Comparison of ENCODE assay signal across 13 cellular contexts in the genomic region with DNA sequence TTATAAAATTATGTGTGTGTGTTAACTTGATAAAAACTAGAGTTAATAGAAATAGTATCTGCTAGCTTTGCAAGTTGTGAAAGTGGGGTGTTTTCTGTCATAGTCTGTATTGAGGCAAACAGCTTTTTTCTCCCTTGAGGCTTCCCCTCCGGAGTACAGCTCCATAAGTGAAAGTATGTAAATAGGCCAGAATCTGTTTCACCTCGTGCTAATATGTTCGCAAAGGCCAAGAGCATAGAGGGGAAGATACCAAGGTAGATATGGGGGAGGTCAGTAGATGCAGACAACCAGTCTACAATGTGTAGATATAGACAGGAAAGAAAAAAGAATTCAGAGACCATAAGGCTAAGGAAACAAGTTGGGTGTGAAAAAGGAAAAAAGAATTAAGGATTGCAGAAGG.
A peak's percentile ranks its signal among the peaks of the same experiment; 100 is the strongest.
DNase-seq lines count a peak whose midpoint lies in the region; ATAC-seq and TF ChIP-seq lines count a peak whose summit lies in the region.
"Had no signal": no experiment of that assay in that cellular context is flagged by ENCODE, and none has a peak within 500 bp of the region (broad histone marks: within the 10 kb centered on the region; RNA-seq: fewer than 3 reads in every experiment).

No MANE protein-coding gene starts in this region.

- no peak overlapping the region for H3K27ac ChIP-seq in spleen

- H3K4me1 Mint-ChIP-seq in Caco-2 (ENCODE audit: low read depth, unreplicated experiment): peaks cover 14% of the 10 kb centered on the region

- POLR2A ChIA-PET in Caco-2 (lab: Charles Lee): no interaction called here

- no peak for TF ChIP-seq POLR2A in spleen (IDR thresholded peaks at IDR 0.05)

- peak; percentile 28 for DNase-seq in GM06990 (ENCODE audit: extremely low read depth, insufficient read length)
- peak; percentile 5 for DNase-seq in GM19238 (ENCODE audit: insufficient read length, low spot score)
- no peak for DNase-seq in spleen
- no peak for DNase-seq in NCI-H510A treated with DMSO at 0.1 percent for 48 hours (lab: John Stamatoyannopoulos, UW)
- no peak for DNase-seq in Caco-2
- no peak for DNase-seq in iPS-NIHi7 (ENCODE audit: extremely low spot score)
- DNase-seq: central memory CD4-positive, alpha-beta T cell; NCI-H2171; stimulated activated CD4-positive, alpha-beta T cell treated with anti-CD3 and anti-CD28 coated beads, Interleukin-4, amount 100 ng/mL, for 24 hours; substantia nigra had no signal

- peaks cover 0 to 9% (median 0%) of the 10 kb centered on the region in 6 donors for H3K4me1 ChIP-seq in spleen
- H3K4me1 ChIP-seq in Caco-2: peaks cover 11% of the 10 kb centered on the region

- H3K36me3 ChIP-seq in GM06990 (ENCODE audit: control insufficient read depth, insufficient read depth, low read length) (no peaks in the 10 kb centered on the region), spleen (peaks cover 0 to 37% (median 13%) of the 10 kb centered on the region in 6 donors), Caco-2 (ENCODE audit: control insufficient read depth, insufficient read depth, low read length) (no peaks in the 10 kb centered on the region)

- intact Hi-C loops in spleen (cut with DNase I; ENCODE audit: low total_unique reads): no loop called here
- intact Hi-C loops in Caco-2 (cut with micrococcal nuclease; ENCODE audit: unreplicated experiment): no loop called here

- H3K4me3 ChIP-seq in GM06990 (replicated peaks; ENCODE audit: low read depth, low read length) (no peak overlapping the region), spleen (no peak overlapping the region), Caco-2 (ENCODE audit: low read depth, low read length) (no peak overlapping the region)

- 68 to 82% (median 75%) methylated on average over 3 of the region's 3 CpGs for WGBS in spleen, 5 donors

- peak; percentile 64 for ATAC-seq in HG02623 (IDR thresholded peaks at IDR 0.05; ENCODE audit: unreplicated experiment)
- peak; percentile 68 for ATAC-seq in HG03469 (IDR thresholded peaks at IDR 0.05; ENCODE audit: unreplicated experiment)
- ATAC-seq: HCT116 had no signal

- H3K27ac Mint-ChIP-seq in Caco-2 (ENCODE audit: unreplicated experiment): no peak overlapping the region

- CTCF ChIA-PET in Caco-2 (lab: Charles Lee): interaction anchor here (1.1 kb wide), 1 partner anchor 107 kb away, joined by 3 read pairs; no protein-coding TSS in a partner anchor

- no peaks in the 10 kb centered on the region for H3K27me3 Mint-ChIP-seq in Caco-2 (ENCODE audit: insufficient read depth, unreplicated experiment)

- TF ChIP-seq CTCF in GM06990 (IDR thresholded peaks at IDR 0.05; ENCODE audit: insufficient read depth, low read length, poor library complexity, severe bottlenecking) (no peak), spleen (IDR thresholded peaks at IDR 0.05 in 8 of 11, conservative IDR thresholded peaks at IDR 0.05 in 3 of 11) (no peak), Caco-2 (IDR thresholded peaks at IDR 0.05; ENCODE audit: insufficient read depth in 1 of 2, low read depth in 1 of 2, low read length in 1 of 2, severe bottlenecking in 1 of 2, unreplicated experiment in 1 of 2) (no peak)

- H3K9me3 ChIP-seq in spleen (no peaks in the 10 kb centered on the region), Caco-2 (no peaks in the 10 kb centered on the region)

- H3K9me3 Mint-ChIP-seq in Caco-2 (ENCODE audit: unreplicated experiment): no peaks in the 10 kb centered on the region

- peaks cover 25% of the 10 kb centered on the region for H3K36me3 Mint-ChIP-seq in Caco-2 (ENCODE audit: insufficient read depth, unreplicated experiment)

- H3K4me3 Mint-ChIP-seq in Caco-2 (ENCODE audit: unreplicated experiment): no peak overlapping the region

- H3K27me3 ChIP-seq in GM06990 (replicated peaks; ENCODE audit: control insufficient read depth, insufficient read depth, low read length) (no peaks in the 10 kb centered on the region), spleen (replicated peaks in 1 of 7) (no peaks in the 10 kb centered on the region), Caco-2 (replicated peaks; ENCODE audit: control insufficient read depth, insufficient read depth, low read length) (no peaks in the 10 kb centered on the region)

- no TSS peak for BruUV-seq in Caco-2 (replicated peaks; lab: Mats Ljungman, UMichigan)

Comparison
In these comparisons a context has a peak if more than half of its experiments do, and no peak if none do; other contexts are left out.
1. DNase-seq: peak in GM06990 (single experiment) and GM19238 (single experiment); none in spleen (single experiment), NCI-H510A treated with DMSO at 0.1 percent for 48 hours (single experiment), Caco-2 (0 of 2) and iPS-NIHi7 (single experiment).